18 cellular contexts compared by ENCODE assay signal in genomic region chr21:46442938-46443337, GRCh38. TPM values are rescaled to one million over a fixed set of nuclear protein-coding genes. Genes with fewer than 3 reads are reported as not detected.
DNase-seq lines count a peak whose midpoint lies in the region; ATAC-seq and TF ChIP-seq lines count a peak whose summit lies in the region.
"Had no signal": no experiment of that assay in that cellular context is flagged by ENCODE, and none has a peak within 500 bp of the region (broad histone marks: within the 10 kb centered on the region; RNA-seq: fewer than 3 reads in every experiment).

No MANE protein-coding gene starts in this region.

- H3K4me1 Mint-ChIP-seq in dendritic cell treated with granulocyte-macrophage colony-stimulating factor and Interleukin-4, amounts not matched to agents 40 ng/mL and 50 ng/mL, for 4 days (ENCODE audit: low read depth) = peaks cover 23% of the 10 kb centered on the region
- peaks cover 2 to 31% (median 12%) of the 10 kb centered on the region in 4 donors for H3K4me1 Mint-ChIP-seq in naive thymus-derived CD8-positive, alpha-beta T cell
- H3K4me1 Mint-ChIP-seq in neural progenitor cell = no peaks in the 10 kb centered on the region
- H3K4me1 Mint-ChIP-seq in activated CD8-positive, alpha-beta memory T cell treated with anti-CD3 and anti-CD28 coated beads, Interleukin-2, amount 10 ng/mL, durations not matched to agents 7 days and 5 days = peaks cover 14% of the 10 kb centered on the region

- H3K9me3 Mint-ChIP-seq in dendritic cell treated with granulocyte-macrophage colony-stimulating factor and Interleukin-4, amounts not matched to agents 40 ng/mL and 50 ng/mL, for 4 days = peaks cover under 1% of the 10 kb centered on the region
- H3K9me3 Mint-ChIP-seq in naive thymus-derived CD8-positive, alpha-beta T cell = peaks cover 0 to 2% (median 0%) of the 10 kb centered on the region in 9 donors
- peaks cover 5% of the 10 kb centered on the region for H3K9me3 Mint-ChIP-seq in neural progenitor cell
- H3K9me3 Mint-ChIP-seq in activated CD8-positive, alpha-beta memory T cell treated with anti-CD3 and anti-CD28 coated beads, Interleukin-2, amount 10 ng/mL, durations not matched to agents 7 days and 5 days (ENCODE audit: low read depth) = no peaks in the 10 kb centered on the region
- H3K9me3 Mint-ChIP-seq: natural killer cell had no signal

- no peak overlapping the region for H3K4me3 Mint-ChIP-seq in dendritic cell treated with granulocyte-macrophage colony-stimulating factor and Interleukin-4, amounts not matched to agents 40 ng/mL and 50 ng/mL, for 4 days
- H3K4me3 Mint-ChIP-seq in naive thymus-derived CD8-positive, alpha-beta T cell = no peak overlapping the region
- H3K4me3 Mint-ChIP-seq in neural progenitor cell = no peak overlapping the region
- H3K4me3 Mint-ChIP-seq in activated CD8-positive, alpha-beta memory T cell treated with anti-CD3 and anti-CD28 coated beads, Interleukin-2, amount 10 ng/mL, durations not matched to agents 7 days and 5 days = no peak overlapping the region
- H3K4me3 Mint-ChIP-seq: immature natural killer cell, natural killer cell had no signal

- H3K36me3 Mint-ChIP-seq in dendritic cell treated with granulocyte-macrophage colony-stimulating factor and Interleukin-4, amounts not matched to agents 40 ng/mL and 50 ng/mL, for 4 days (ENCODE audit: low read depth) = peaks cover 96% of the 10 kb centered on the region
- H3K36me3 Mint-ChIP-seq in naive thymus-derived CD8-positive, alpha-beta T cell = peaks cover 0 to 66% (median 25%) of the 10 kb centered on the region in 3 donors
- peaks cover 46% of the 10 kb centered on the region for H3K36me3 Mint-ChIP-seq in neural progenitor cell
- H3K36me3 Mint-ChIP-seq in activated CD8-positive, alpha-beta memory T cell treated with anti-CD3 and anti-CD28 coated beads, Interleukin-2, amount 10 ng/mL, durations not matched to agents 7 days and 5 days = peaks cover 58% of the 10 kb centered on the region
- H3K36me3 Mint-ChIP-seq: natural killer cell had no signal

- intact Hi-C loops in dendritic cell treated with granulocyte-macrophage colony-stimulating factor and Interleukin-4, amounts not matched to agents 40 ng/mL and 50 ng/mL, for 4 days (cut with micrococcal nuclease) = no loop called here

- no peaks in the 10 kb centered on the region for H3F3A ChIP-seq in neural progenitor cell (ENCODE audit: low read depth)

- H3K79me2 ChIP-seq in DND-41 (ENCODE audit: insufficient read depth, low read length) (no peaks in the 10 kb centered on the region), neural progenitor cell (ENCODE audit: low read depth) (no peaks in the 10 kb centered on the region)

- ATAC-seq in DND-41 (ENCODE audit: insufficient read depth, low read depth) = no peak
- no peak for ATAC-seq in naive thymus-derived CD8-positive, alpha-beta T cell
- no peak for ATAC-seq in HG03175 (IDR thresholded peaks at IDR 0.05; ENCODE audit: unreplicated experiment)
- no peak for ATAC-seq in activated CD8-positive, alpha-beta memory T cell treated with anti-CD3 and anti-CD28 coated beads, Interleukin-2, amount 10 ng/mL, durations not matched to agents 7 days and 5 days
- ATAC-seq: gastroesophageal sphincter, natural killer cell had no signal

- H3K9me3 ChIP-seq in DND-41 (ENCODE audit: insufficient read depth, low read length, severe bottlenecking) (peaks cover 6% of the 10 kb centered on the region), HUES6 (ENCODE audit: control insufficient read depth, insufficient read depth, low read depth, low read length) (peaks cover 12% of the 10 kb centered on the region; the same call in 1 of the 2 replicates), neural progenitor cell (ENCODE audit: low read depth) (no peaks in the 10 kb centered on the region)
- H3K9me3 ChIP-seq: gastroesophageal sphincter, upper lobe of left lung had no signal

- H3K27me3 Mint-ChIP-seq in dendritic cell treated with granulocyte-macrophage colony-stimulating factor and Interleukin-4, amounts not matched to agents 40 ng/mL and 50 ng/mL, for 4 days = no peaks in the 10 kb centered on the region
- no peaks in the 10 kb centered on the region for H3K27me3 Mint-ChIP-seq in naive thymus-derived CD8-positive, alpha-beta T cell
- H3K27me3 Mint-ChIP-seq in neural progenitor cell (ENCODE audit: insufficient read depth, low read depth) = no peaks in the 10 kb centered on the region
- no peaks in the 10 kb centered on the region for H3K27me3 Mint-ChIP-seq in activated CD8-positive, alpha-beta memory T cell treated with anti-CD3 and anti-CD28 coated beads, Interleukin-2, amount 10 ng/mL, durations not matched to agents 7 days and 5 days

- CTCF ChIA-PET in activated CD8-positive, alpha-beta memory T cell treated with anti-CD3 and anti-CD28 coated beads, Interleukin-2, amount 10 ng/mL, durations not matched to agents 7 days and 5 days (lab: Charles Lee) = no interaction called here

- H3K27me3 ChIP-seq in DND-41 (ENCODE audit: insufficient read depth, low read length, poor library complexity) (no peaks in the 10 kb centered on the region), HUES6 (ENCODE audit: control insufficient read depth, insufficient read depth, low read length) (no peaks in the 10 kb centered on the region), neural progenitor cell (no peaks in the 10 kb centered on the region)
- H3K27me3 ChIP-seq: gastroesophageal sphincter, upper lobe of left lung had no signal

- H3K27ac ChIP-seq in DND-41 (ENCODE audit: low read length) = 0 out of 2 replicates have a peak overlapping the region, but pooled peaks have one; percentile 13
- H3K27ac ChIP-seq in HUES6 (ENCODE audit: low read depth, low read length) = peak overlapping the region; percentile 40; the same call in 1 of the 2 replicates
- no peak overlapping the region for H3K27ac ChIP-seq in neural progenitor cell
- H3K27ac ChIP-seq: upper lobe of left lung had no signal

- no peak for DNase-seq in DND-41
- no peak for DNase-seq in naive thymus-derived CD8-positive, alpha-beta T cell
- no peak for DNase-seq in neural progenitor cell (ENCODE audit: low spot score)
- DNase-seq in NCI-H446 treated with DMSO at 0.1 percent for 48 hours (lab: John Stamatoyannopoulos, UW) = no peak
- DNase-seq in activated CD8-positive, alpha-beta memory T cell treated with anti-CD3 and anti-CD28 coated beads, Interleukin-2, amount 10 ng/mL, durations not matched to agents 7 days and 5 days = no peak
- DNase-seq: cortex of kidney; DMS153; immature natural killer cell; mammary epithelial cell; natural killer cell; NCI-H1694 treated with DMSO at 0.1 percent for 48 hours; NCI-H345; stimulated activated naive CD4-positive, alpha-beta T cell treated with Interleukin-2 at 50 U/mL for 16 hours; upper lobe of left lung had no signal

- H3K27ac Mint-ChIP-seq in dendritic cell treated with granulocyte-macrophage colony-stimulating factor and Interleukin-4, amounts not matched to agents 40 ng/mL and 50 ng/mL, for 4 days = peak overlapping the region; percentile 16
- peak overlapping the region in 8 of 10 donors; percentile 32 to 78 (median 62) for H3K27ac Mint-ChIP-seq in naive thymus-derived CD8-positive, alpha-beta T cell
- H3K27ac Mint-ChIP-seq in neural progenitor cell = no peak overlapping the region
- no peak overlapping the region for H3K27ac Mint-ChIP-seq in activated CD8-positive, alpha-beta memory T cell treated with anti-CD3 and anti-CD28 coated beads, Interleukin-2, amount 10 ng/mL, durations not matched to agents 7 days and 5 days

- H3K4me1 ChIP-seq in DND-41 (ENCODE audit: insufficient read depth, low read length) (no peaks in the 10 kb centered on the region), HUES6 (ENCODE audit: control insufficient read depth, insufficient read depth, low read length) (peaks cover 7% of the 10 kb centered on the region; the same call in 1 of the 2 replicates), neural progenitor cell (no peaks in the 10 kb centered on the region)
- H3K4me1 ChIP-seq: upper lobe of left lung had no signal

- H2AFZ ChIP-seq in DND-41 (ENCODE audit: low read depth, low read length) (no peak overlapping the region), neural progenitor cell (replicated peaks) (no peak overlapping the region)

- H3K4me2 ChIP-seq in DND-41 (ENCODE audit: insufficient read depth, low read length) (no peak overlapping the region), neural progenitor cell (no peak overlapping the region)

- no peak overlapping the region for H3K4me3 ChIP-seq in DND-41 (ENCODE audit: low read depth in 1 of 2, low read length in 2 of 2)
- no peak overlapping the region for H3K4me3 ChIP-seq in HUES6 (ENCODE audit: low read depth, low read length)
- no peak overlapping the region for H3K4me3 ChIP-seq in neural progenitor cell
- H3K4me3 ChIP-seq: gastroesophageal sphincter, upper lobe of left lung had no signal

- H3K36me3 ChIP-seq in DND-41 (ENCODE audit: insufficient read depth, low read length) (peaks cover 84% of the 10 kb centered on the region), HUES6 (ENCODE audit: control insufficient read depth, insufficient read depth, low read length) (peaks cover 68% of the 10 kb centered on the region), neural progenitor cell (peaks cover 3% of the 10 kb centered on the region)

- POLR2A ChIA-PET in naive thymus-derived CD8-positive, alpha-beta T cell (lab: Charles Lee) = interaction anchor here (1.3 to 2.0 kb wide), 3 partner anchors 11 to 19 kb away, joined by 4 to 6 read pairs (median 4); no protein-coding TSS in a partner anchor

- TF ChIP-seq CTCF in DND-41 (IDR thresholded peaks at IDR 0.05; ENCODE audit: borderline replicate concordance, extremely low read depth, low read length, poor library complexity, severe bottlenecking) (no peak), neural progenitor cell (IDR thresholded peaks at IDR 0.05) (no peak)

- H4K20me1 ChIP-seq in DND-41 (ENCODE audit: insufficient read depth, low read length) (no peaks in the 10 kb centered on the region; the same call in 1 of the 2 replicates), neural progenitor cell (ENCODE audit: low read depth) (no peaks in the 10 kb centered on the region)

- H3K9ac ChIP-seq in DND-41 (ENCODE audit: low read depth, low read length) = no peak overlapping the region
- peak overlapping the region; percentile 47 for H3K9ac ChIP-seq in HUES6 (ENCODE audit: low read length)
- H3K9ac ChIP-seq in neural progenitor cell = no peak overlapping the region

RNA-seq across cellular contexts. Expression of gene DIP2A, which starts 15.8 kb away (rescaled TPM):
- 100 to 1,000 TPM; 158 to 163 TPM for total RNA-seq in naive thymus-derived CD8-positive, alpha-beta T cell
- polyA plus RNA-seq in naive thymus-derived CD8-positive, alpha-beta T cell = 10 to 100 TPM; 26.8 to 33.6 (median 28.6) TPM
- 50.7 and 54.1 TPM in 2 replicates for total RNA-seq in neural progenitor cell (ENCODE audit: low replicate concordance)
- total RNA-seq in activated CD8-positive, alpha-beta memory T cell treated with anti-CD3 and anti-CD28 coated beads, Interleukin-2, amount 10 ng/mL, durations not matched to agents 7 days and 5 days = 10 to 100 TPM; 43.4 to 70.4 TPM

Comparison
In these comparisons a context has a peak if more than half of its experiments do, and no peak if none do; other contexts are left out.
1. H3K27ac Mint-ChIP-seq: peak in dendritic cell treated with granulocyte-macrophage colony-stimulating factor and Interleukin-4, amounts not matched to agents 40 ng/mL and 50 ng/mL, for 4 days (single experiment) and naive thymus-derived CD8-positive, alpha-beta T cell (8 of 10); none in neural progenitor cell (single experiment) and activated CD8-positive, alpha-beta memory T cell treated with anti-CD3 and anti-CD28 coated beads, Interleukin-2, amount 10 ng/mL, durations not matched to agents 7 days and 5 days (single experiment).